Comparison of ENCODE assay signal across 10 cellular contexts in the genomic region with DNA sequence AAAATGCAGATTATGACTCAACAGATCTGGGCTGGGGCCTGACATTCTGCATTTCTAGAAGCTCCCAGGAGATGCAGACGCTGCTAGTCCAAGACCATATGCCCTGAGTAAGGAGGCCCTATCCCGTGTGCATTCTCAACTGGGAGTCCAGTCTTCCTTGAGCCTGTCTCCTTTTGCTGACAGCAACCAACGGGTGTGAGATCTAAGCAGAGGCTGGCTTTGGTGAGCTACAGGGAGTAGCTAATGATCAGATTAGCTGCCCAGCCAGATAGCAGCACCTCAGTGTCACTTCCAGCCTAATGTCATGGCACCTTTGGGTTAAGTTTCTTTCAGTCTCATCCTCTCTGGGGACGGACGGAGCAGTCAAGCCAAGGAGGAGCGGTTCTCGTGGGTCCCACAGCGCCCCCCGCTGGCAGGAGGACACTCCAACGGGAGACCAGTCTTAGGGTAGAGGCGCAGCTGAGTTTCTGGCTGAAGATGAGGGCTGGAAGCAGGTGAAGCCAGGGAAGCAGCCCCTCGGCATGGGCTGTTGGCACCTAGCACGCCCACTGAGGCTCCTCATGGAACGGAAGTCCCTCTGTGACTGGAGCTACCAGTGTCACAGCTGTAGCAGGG.
DNase-seq lines count a peak whose midpoint lies in the region; ATAC-seq and TF ChIP-seq lines count a peak whose summit lies in the region.
"Had no signal": no experiment of that assay in that cellular context is flagged by ENCODE, and none has a peak within 500 bp of the region (broad histone marks: within the 10 kb centered on the region; RNA-seq: fewer than 3 reads in every experiment).

No MANE protein-coding gene starts in this region.

- peak; percentile 26 for DNase-seq in activated naive CD4-positive, alpha-beta T cell treated with anti-CD3 and anti-CD28 coated beads, Interleukin-2, amount 10 ng/mL, durations not matched to agents 7 days and 5 days
- DNase-seq in activated naive CD4-positive, alpha-beta T cell (lab: John Stamatoyannopoulos, UW): no peak
- DNase-seq in OCI-M1 (lab: John Stamatoyannopoulos, UW): peak; percentile 73
- DNase-seq in fibroblast of villous mesenchyme (ENCODE audit: low read depth): no peak
- no peak for DNase-seq in stimulated activated naive B cell treated with anti-CD40 and anti-IgM and Interleukin-4, amounts not matched to agents 10 μg/mL and 1 μg/mL and 100 μg/mL, for 72 hours
- DNase-seq in NCI-H345 (lab: John Stamatoyannopoulos, UW): no peak
- DNase-seq: activated effector memory CD4-positive, alpha-beta T cell treated with Interleukin-2 at 50 U/mL for 16 hours; DMS153 had no signal

- H3K4me1 Mint-ChIP-seq in activated naive CD4-positive, alpha-beta T cell treated with anti-CD3 and anti-CD28 coated beads, Interleukin-2, amount 10 ng/mL, durations not matched to agents 7 days and 5 days: no peaks in the 10 kb centered on the region
- H3K4me1 Mint-ChIP-seq in stimulated activated naive B cell treated with anti-CD40 and anti-IgM and Interleukin-4, amounts not matched to agents 10 μg/mL and 1 μg/mL and 100 μg/mL, for 72 hours: peaks cover 7 to 9% of the 10 kb centered on the region in 2 donors

- CTCF ChIA-PET in activated naive CD4-positive, alpha-beta T cell treated with anti-CD3 and anti-CD28 coated beads, Interleukin-2, amount 10 ng/mL, durations not matched to agents 7 days and 5 days (lab: Charles Lee): interaction anchor here (0.7 kb wide), 1 partner anchor 160 kb away, joined by 3 read pairs; no protein-coding TSS in a partner anchor

- H3K4me3 Mint-ChIP-seq in activated naive CD4-positive, alpha-beta T cell treated with anti-CD3 and anti-CD28 coated beads, Interleukin-2, amount 10 ng/mL, durations not matched to agents 7 days and 5 days: no peak overlapping the region
- H3K4me3 Mint-ChIP-seq in stimulated activated naive B cell treated with anti-CD40 and anti-IgM and Interleukin-4, amounts not matched to agents 10 μg/mL and 1 μg/mL and 100 μg/mL, for 72 hours: no peak overlapping the region

- no peak overlapping the region for H3K4me3 ChIP-seq in fibroblast of villous mesenchyme (ENCODE audit: low read depth, low read length)

- peaks cover 34% of the 10 kb centered on the region for H3K27me3 Mint-ChIP-seq in activated naive CD4-positive, alpha-beta T cell treated with anti-CD3 and anti-CD28 coated beads, Interleukin-2, amount 10 ng/mL, durations not matched to agents 7 days and 5 days
- H3K27me3 Mint-ChIP-seq in stimulated activated naive B cell treated with anti-CD40 and anti-IgM and Interleukin-4, amounts not matched to agents 10 μg/mL and 1 μg/mL and 100 μg/mL, for 72 hours: peaks cover 21 to 38% of the 10 kb centered on the region in 2 donors

- no peaks in the 10 kb centered on the region for H3K36me3 Mint-ChIP-seq in activated naive CD4-positive, alpha-beta T cell treated with anti-CD3 and anti-CD28 coated beads, Interleukin-2, amount 10 ng/mL, durations not matched to agents 7 days and 5 days
- peaks cover 0 to 3% of the 10 kb centered on the region in 2 donors for H3K36me3 Mint-ChIP-seq in stimulated activated naive B cell treated with anti-CD40 and anti-IgM and Interleukin-4, amounts not matched to agents 10 μg/mL and 1 μg/mL and 100 μg/mL, for 72 hours

- no peak overlapping the region for H3K27ac Mint-ChIP-seq in activated naive CD4-positive, alpha-beta T cell treated with anti-CD3 and anti-CD28 coated beads, Interleukin-2, amount 10 ng/mL, durations not matched to agents 7 days and 5 days
- H3K27ac Mint-ChIP-seq in stimulated activated naive B cell treated with anti-CD40 and anti-IgM and Interleukin-4, amounts not matched to agents 10 μg/mL and 1 μg/mL and 100 μg/mL, for 72 hours: no peak overlapping the region

- ATAC-seq in stimulated activated naive B cell treated with anti-CD40 and anti-IgM and Interleukin-4, amounts not matched to agents 10 μg/mL and 1 μg/mL and 100 μg/mL, for 72 hours (replicated peaks): peak; percentile 31 to 43
- no peak for ATAC-seq in HG02870 (IDR thresholded peaks at IDR 0.05; ENCODE audit: unreplicated experiment)
- no peak for ATAC-seq in HG03097 (IDR thresholded peaks at IDR 0.05; ENCODE audit: low FRiP score, unreplicated experiment)

- TF ChIP-seq CTCF in fibroblast of villous mesenchyme (IDR thresholded peaks at IDR 0.05; ENCODE audit: insufficient read depth, low read depth, low read length): peak; percentile 39

- H3K9me3 Mint-ChIP-seq in activated naive CD4-positive, alpha-beta T cell treated with anti-CD3 and anti-CD28 coated beads, Interleukin-2, amount 10 ng/mL, durations not matched to agents 7 days and 5 days: no peaks in the 10 kb centered on the region
- peaks cover 3 to 4% of the 10 kb centered on the region in 2 donors for H3K9me3 Mint-ChIP-seq in stimulated activated naive B cell treated with anti-CD40 and anti-IgM and Interleukin-4, amounts not matched to agents 10 μg/mL and 1 μg/mL and 100 μg/mL, for 72 hours

Comparison
In these comparisons a context has a peak if more than half of its experiments do, and no peak if none do; other contexts are left out.
1. DNase-seq: peak in activated naive CD4-positive, alpha-beta T cell treated with anti-CD3 and anti-CD28 coated beads, Interleukin-2, amount 10 ng/mL, durations not matched to agents 7 days and 5 days (single experiment) and OCI-M1 (single experiment); none in activated naive CD4-positive, alpha-beta T cell (0 of 4), fibroblast of villous mesenchyme (single experiment), stimulated activated naive B cell treated with anti-CD40 and anti-IgM and Interleukin-4, amounts not matched to agents 10 μg/mL and 1 μg/mL and 100 μg/mL, for 72 hours (single experiment) and NCI-H345 (single experiment).
2. ATAC-seq: peak in stimulated activated naive B cell treated with anti-CD40 and anti-IgM and Interleukin-4, amounts not matched to agents 10 μg/mL and 1 μg/mL and 100 μg/mL, for 72 hours (2 of 2); none in HG02870 (single experiment) and HG03097 (single experiment).